In the genomic region with DNA sequence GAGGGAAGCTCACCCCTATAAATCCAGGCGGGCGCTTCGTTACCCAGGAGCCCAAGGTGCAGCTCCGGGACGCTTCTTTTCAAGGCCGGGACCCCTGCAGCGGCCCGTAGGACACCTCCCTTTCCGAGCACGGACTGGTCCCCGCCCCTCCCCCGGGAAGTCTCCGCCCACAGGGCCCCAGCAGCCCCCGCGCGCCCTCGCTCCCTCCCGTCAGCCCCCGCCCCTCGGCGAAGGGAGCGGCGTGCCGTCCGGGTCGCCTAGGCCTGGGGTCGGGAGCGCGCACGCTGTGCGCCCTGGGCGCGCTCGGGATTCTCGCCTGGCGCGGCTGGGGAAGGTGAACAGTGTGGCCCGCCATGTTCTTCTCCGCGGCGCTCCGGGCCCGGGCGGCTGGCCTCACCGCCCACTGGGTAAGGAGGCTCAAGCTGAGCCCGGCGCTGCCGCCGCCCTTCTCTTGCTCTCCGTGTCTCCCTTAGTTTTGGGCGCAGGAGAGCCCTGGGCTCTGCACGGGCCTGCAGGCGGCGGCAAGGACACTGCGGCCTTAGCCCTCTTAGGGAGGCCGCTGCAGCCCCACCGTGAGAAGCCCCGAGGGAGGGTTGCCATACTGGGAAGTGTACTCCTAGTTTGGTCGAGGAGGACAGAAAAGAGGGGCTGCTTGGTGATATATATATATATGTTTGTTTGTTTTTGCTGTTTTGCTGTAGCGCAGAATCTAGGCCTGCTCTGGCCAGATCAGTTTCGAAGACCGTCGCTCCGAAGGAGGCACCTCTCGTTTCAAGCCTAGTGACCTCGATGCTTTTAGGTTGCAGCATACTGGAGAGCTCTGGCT, we compare ENCODE assay signal across 1 cellular context.
TF ChIP-seq lines count a peak whose summit lies in the region.

A gene (plus strand): TSS at position 309 of the 826 bp plus-strand sequence. CDS start 45 bp downstream, at position 354.

TF ChIP-seq in HepG2, 621 proteins besides CTCF, POLR2A, EP300 and RAD21 (continued from another document and continues in another):
- TF ChIP-seq, protein P1, sequence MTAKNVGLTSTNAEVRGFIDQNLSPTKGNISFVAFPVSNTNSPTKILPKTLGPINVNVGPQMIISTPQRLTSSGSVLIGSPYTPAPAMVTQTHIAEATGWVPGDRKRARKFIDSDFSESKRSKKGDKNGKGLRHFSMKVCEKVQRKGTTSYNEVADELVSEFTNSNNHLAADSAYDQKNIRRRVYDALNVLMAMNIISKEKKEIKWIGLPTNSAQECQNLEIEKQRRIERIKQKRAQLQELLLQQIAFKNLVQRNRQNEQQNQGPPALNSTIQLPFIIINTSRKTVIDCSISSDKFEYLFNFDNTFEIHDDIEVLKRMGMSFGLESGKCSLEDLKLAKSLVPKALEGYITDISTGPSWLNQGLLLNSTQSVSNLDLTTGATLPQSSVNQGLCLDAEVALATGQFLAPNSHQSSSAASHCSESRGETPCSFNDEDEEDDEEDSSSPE (CRISPR knock-in tag; IDR thresholded peaks at IDR 0.05), result peak; percentile 30; the same call in 1 of the 2 replicates
- peak; percentile 98 for TF ChIP-seq RBM39 (IDR thresholded peaks at IDR 0.05; ENCODE audit: low read depth, low read length, poor library complexity, severe bottlenecking)
- TF ChIP-seq, protein P2, sequence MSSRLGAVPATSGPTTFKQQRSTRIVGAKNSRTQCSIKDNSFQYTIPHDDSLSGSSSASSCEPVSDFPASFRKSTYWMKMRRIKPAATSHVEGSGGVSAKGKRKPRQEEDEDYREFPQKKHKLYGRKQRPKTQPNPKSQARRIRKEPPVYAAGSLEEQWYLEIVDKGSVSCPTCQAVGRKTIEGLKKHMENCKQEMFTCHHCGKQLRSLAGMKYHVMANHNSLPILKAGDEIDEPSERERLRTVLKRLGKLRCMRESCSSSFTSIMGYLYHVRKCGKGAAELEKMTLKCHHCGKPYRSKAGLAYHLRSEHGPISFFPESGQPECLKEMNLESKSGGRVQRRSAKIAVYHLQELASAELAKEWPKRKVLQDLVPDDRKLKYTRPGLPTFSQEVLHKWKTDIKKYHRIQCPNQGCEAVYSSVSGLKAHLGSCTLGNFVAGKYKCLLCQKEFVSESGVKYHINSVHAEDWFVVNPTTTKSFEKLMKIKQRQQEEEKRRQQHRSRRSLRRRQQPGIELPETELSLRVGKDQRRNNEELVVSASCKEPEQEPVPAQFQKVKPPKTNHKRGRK (CRISPR knock-in tag; IDR thresholded peaks at IDR 0.05), result no peak
- TF ChIP-seq AGO2 (optimal IDR thresholded peaks at IDR 0.05; ENCODE audit: low read depth, low read length), result peak; percentile 52
- TF ChIP-seq ZNF20 (CRISPR knock-in tag; IDR thresholded peaks at IDR 0.05), result no peak; the same call in 1 of the 2 replicates
- TF ChIP-seq CCDC6 (CRISPR knock-in tag; IDR thresholded peaks at IDR 0.05), result peak; percentile 38; the same call in 1 of the 2 replicates
- TF ChIP-seq, protein P3, sequence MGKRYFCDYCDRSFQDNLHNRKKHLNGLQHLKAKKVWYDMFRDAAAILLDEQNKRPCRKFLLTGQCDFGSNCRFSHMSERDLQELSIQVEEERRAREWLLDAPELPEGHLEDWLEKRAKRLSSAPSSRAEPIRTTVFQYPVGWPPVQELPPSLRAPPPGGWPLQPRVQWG (CRISPR knock-in tag; IDR thresholded peaks at IDR 0.05; ENCODE audit: borderline replicate concordance, low read depth), result no peak
- TF ChIP-seq KMT2B (CRISPR knock-in tag; IDR thresholded peaks at IDR 0.05), result peak; percentile 74
- 0 out of 2 replicates have a peak, but pooled peaks have one; percentile 18 for TF ChIP-seq ZKSCAN8 (CRISPR knock-in tag; IDR thresholded peaks at IDR 0.05; ENCODE audit: borderline replicate concordance)
- TF ChIP-seq ZNF841 (CRISPR knock-in tag; IDR thresholded peaks at IDR 0.05; ENCODE audit: borderline replicate concordance), result no peak
- TF ChIP-seq MXI1 (IDR thresholded peaks at IDR 0.05; ENCODE audit: borderline replicate concordance, low read depth, low read length), result peak; percentile 81; the same call in 1 of the 3 replicates
- TF ChIP-seq MAZ (IDR thresholded peaks at IDR 0.05; ENCODE audit: borderline replicate concordance, low read depth, low read length), result peak; percentile 98
- TF ChIP-seq MAZ (CRISPR knock-in tag; IDR thresholded peaks at IDR 0.05; ENCODE audit: low read depth), result peak; percentile 99
- TF ChIP-seq NFE2L1 (CRISPR knock-in tag; IDR thresholded peaks at IDR 0.05; ENCODE audit: borderline replicate concordance), result no peak
- TF ChIP-seq THAP11 (CRISPR knock-in tag; IDR thresholded peaks at IDR 0.05), result peak; percentile 84
- TF ChIP-seq YEATS2 (CRISPR knock-in tag; IDR thresholded peaks at IDR 0.05; ENCODE audit: borderline replicate concordance), result peak; percentile 69
- TF ChIP-seq ZNF343 (CRISPR knock-in tag; IDR thresholded peaks at IDR 0.05), result no peak
- TF ChIP-seq ZSCAN30 (CRISPR knock-in tag; IDR thresholded peaks at IDR 0.05), result no peak
- peak; percentile 78; the same call in 1 of the 2 replicates for TF ChIP-seq MTA1 (CRISPR knock-in tag; IDR thresholded peaks at IDR 0.05; ENCODE audit: borderline replicate concordance)
- no peak for TF ChIP-seq MLLT10 (CRISPR knock-in tag; IDR thresholded peaks at IDR 0.05)
- 0 out of 2 replicates have a peak, but pooled peaks have one; percentile 12 for TF ChIP-seq ZNF256 (CRISPR knock-in tag; conservative IDR thresholded peaks at IDR 0.05)
- TF ChIP-seq, protein P4, sequence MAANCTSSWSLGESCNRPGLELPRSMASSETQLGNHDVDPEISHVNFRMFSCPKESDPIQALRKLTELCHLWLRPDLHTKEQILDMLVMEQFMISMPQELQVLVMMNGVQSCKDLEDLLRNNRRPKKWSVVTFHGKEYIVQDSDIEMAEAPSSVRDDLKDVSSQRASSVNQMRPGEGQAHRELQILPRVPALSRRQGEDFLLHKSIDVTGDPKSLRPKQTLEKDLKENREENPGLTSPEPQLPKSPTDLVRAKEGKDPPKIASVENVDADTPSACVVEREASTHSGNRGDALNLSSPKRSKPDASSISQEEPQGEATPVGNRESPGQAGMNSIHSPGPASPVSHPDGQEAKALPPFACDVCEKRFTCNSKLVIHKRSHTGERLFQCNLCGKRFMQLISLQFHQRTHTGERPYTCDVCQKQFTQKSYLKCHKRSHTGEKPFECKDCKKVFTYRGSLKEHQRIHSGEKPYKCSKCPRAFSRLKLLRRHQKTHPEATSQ (CRISPR knock-in tag; IDR thresholded peaks at IDR 0.05; ENCODE audit: borderline replicate concordance), result peak; percentile 90; the same call in 1 of the 2 replicates
- no peak for TF ChIP-seq NR2F1 (CRISPR knock-in tag; IDR thresholded peaks at IDR 0.05)
- TF ChIP-seq ZNF337 (CRISPR knock-in tag; IDR thresholded peaks at IDR 0.05; ENCODE audit: borderline replicate concordance, low read depth), result peak; percentile 59; the same call in 1 of the 2 replicates
- TF ChIP-seq U2AF2 (IDR thresholded peaks at IDR 0.05; ENCODE audit: low read depth, low read length), result no peak
- TF ChIP-seq ZNF138 (CRISPR knock-in tag; IDR thresholded peaks at IDR 0.05; ENCODE audit: low read depth), result no peak; the same call in 1 of the 2 replicates
- no peak for TF ChIP-seq MAFF (IDR thresholded peaks at IDR 0.05; ENCODE audit: low read depth, low read length)
- TF ChIP-seq PHB2 (IDR thresholded peaks at IDR 0.05; ENCODE audit: partially characterized antibody), result no peak
- TF ChIP-seq ZBTB38 (CRISPR knock-in tag; IDR thresholded peaks at IDR 0.05), result peak; percentile 70; the same call in 1 of the 2 replicates
- no peak for TF ChIP-seq ZNF101 (CRISPR knock-in tag; IDR thresholded peaks at IDR 0.05; ENCODE audit: borderline replicate concordance, low read depth)
- TF ChIP-seq, protein P5, sequence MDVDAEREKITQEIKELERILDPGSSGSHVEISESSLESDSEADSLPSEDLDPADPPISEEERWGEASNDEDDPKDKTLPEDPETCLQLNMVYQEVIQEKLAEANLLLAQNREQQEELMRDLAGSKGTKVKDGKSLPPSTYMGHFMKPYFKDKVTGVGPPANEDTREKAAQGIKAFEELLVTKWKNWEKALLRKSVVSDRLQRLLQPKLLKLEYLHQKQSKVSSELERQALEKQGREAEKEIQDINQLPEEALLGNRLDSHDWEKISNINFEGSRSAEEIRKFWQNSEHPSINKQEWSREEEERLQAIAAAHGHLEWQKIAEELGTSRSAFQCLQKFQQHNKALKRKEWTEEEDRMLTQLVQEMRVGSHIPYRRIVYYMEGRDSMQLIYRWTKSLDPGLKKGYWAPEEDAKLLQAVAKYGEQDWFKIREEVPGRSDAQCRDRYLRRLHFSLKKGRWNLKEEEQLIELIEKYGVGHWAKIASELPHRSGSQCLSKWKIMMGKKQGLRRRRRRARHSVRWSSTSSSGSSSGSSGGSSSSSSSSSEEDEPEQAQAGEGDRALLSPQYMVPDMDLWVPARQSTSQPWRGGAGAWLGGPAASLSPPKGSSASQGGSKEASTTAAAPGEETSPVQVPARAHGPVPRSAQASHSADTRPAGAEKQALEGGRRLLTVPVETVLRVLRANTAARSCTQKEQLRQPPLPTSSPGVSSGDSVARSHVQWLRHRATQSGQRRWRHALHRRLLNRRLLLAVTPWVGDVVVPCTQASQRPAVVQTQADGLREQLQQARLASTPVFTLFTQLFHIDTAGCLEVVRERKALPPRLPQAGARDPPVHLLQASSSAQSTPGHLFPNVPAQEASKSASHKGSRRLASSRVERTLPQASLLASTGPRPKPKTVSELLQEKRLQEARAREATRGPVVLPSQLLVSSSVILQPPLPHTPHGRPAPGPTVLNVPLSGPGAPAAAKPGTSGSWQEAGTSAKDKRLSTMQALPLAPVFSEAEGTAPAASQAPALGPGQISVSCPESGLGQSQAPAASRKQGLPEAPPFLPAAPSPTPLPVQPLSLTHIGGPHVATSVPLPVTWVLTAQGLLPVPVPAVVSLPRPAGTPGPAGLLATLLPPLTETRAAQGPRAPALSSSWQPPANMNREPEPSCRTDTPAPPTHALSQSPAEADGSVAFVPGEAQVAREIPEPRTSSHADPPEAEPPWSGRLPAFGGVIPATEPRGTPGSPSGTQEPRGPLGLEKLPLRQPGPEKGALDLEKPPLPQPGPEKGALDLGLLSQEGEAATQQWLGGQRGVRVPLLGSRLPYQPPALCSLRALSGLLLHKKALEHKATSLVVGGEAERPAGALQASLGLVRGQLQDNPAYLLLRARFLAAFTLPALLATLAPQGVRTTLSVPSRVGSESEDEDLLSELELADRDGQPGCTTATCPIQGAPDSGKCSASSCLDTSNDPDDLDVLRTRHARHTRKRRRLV (CRISPR knock-in tag; IDR thresholded peaks at IDR 0.05), result no peak
- TF ChIP-seq SNAI1 (CRISPR knock-in tag; IDR thresholded peaks at IDR 0.05; ENCODE audit: borderline replicate concordance), result peak; percentile 90; the same call in 1 of the 2 replicates
- peak; percentile 85; the same call in 1 of the 2 replicates for TF ChIP-seq ZNF598 (CRISPR knock-in tag; IDR thresholded peaks at IDR 0.05; ENCODE audit: borderline replicate concordance)
- TF ChIP-seq, protein P6, sequence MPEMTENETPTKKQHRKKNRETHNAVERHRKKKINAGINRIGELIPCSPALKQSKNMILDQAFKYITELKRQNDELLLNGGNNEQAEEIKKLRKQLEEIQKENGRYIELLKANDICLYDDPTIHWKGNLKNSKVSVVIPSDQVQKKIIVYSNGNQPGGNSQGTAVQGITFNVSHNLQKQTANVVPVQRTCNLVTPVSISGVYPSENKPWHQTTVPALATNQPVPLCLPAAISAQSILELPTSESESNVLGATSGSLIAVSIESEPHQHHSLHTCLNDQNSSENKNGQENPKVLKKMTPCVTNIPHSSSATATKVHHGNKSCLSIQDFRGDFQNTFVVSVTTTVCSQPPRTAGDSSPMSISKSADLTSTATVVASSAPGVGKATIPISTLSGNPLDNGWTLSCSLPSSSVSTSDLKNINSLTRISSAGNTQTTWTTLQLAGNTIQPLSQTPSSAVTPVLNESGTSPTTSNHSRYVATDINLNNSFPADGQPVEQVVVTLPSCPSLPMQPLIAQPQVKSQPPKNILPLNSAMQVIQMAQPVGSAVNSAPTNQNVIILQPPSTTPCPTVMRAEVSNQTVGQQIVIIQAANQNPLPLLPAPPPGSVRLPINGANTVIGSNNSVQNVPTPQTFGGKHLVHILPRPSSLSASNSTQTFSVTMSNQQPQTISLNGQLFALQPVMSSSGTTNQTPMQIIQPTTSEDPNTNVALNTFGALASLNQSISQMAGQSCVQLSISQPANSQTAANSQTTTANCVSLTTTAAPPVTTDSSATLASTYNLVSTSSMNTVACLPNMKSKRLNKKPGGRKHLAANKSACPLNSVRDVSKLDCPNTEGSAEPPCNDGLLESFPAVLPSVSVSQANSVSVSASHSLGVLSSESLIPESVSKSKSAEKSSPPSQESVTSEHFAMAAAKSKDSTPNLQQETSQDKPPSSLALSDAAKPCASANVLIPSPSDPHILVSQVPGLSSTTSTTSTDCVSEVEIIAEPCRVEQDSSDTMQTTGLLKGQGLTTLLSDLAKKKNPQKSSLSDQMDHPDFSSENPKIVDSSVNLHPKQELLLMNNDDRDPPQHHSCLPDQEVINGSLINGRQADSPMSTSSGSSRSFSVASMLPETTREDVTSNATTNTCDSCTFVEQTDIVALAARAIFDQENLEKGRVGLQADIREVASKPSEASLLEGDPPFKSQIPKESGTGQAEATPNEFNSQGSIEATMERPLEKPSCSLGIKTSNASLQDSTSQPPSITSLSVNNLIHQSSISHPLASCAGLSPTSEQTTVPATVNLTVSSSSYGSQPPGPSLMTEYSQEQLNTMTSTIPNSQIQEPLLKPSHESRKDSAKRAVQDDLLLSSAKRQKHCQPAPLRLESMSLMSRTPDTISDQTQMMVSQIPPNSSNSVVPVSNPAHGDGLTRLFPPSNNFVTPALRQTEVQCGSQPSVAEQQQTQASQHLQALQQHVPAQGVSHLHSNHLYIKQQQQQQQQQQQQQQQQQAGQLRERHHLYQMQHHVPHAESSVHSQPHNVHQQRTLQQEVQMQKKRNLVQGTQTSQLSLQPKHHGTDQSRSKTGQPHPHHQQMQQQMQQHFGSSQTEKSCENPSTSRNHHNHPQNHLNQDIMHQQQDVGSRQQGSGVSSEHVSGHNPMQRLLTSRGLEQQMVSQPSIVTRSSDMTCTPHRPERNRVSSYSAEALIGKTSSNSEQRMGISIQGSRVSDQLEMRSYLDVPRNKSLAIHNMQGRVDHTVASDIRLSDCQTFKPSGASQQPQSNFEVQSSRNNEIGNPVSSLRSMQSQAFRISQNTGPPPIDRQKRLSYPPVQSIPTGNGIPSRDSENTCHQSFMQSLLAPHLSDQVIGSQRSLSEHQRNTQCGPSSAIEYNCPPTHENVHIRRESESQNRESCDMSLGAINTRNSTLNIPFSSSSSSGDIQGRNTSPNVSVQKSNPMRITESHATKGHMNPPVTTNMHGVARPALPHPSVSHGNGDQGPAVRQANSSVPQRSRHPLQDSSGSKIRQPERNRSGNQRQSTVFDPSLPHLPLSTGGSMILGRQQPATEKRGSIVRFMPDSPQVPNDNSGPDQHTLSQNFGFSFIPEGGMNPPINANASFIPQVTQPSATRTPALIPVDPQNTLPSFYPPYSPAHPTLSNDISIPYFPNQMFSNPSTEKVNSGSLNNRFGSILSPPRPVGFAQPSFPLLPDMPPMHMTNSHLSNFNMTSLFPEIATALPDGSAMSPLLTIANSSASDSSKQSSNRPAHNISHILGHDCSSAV (CRISPR knock-in tag; IDR thresholded peaks at IDR 0.05; ENCODE audit: borderline replicate concordance), result no peak
- peak; percentile 81; the same call in 1 of the 2 replicates for TF ChIP-seq ZNF788 (CRISPR knock-in tag; IDR thresholded peaks at IDR 0.05; ENCODE audit: borderline replicate concordance)
- TF ChIP-seq ZNF879 (CRISPR knock-in tag; IDR thresholded peaks at IDR 0.05), result 0 out of 2 replicates have a peak, but pooled peaks have one; percentile 56
- TF ChIP-seq, protein P7, sequence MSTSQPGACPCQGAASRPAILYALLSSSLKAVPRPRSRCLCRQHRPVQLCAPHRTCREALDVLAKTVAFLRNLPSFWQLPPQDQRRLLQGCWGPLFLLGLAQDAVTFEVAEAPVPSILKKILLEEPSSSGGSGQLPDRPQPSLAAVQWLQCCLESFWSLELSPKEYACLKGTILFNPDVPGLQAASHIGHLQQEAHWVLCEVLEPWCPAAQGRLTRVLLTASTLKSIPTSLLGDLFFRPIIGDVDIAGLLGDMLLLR (CRISPR knock-in tag; IDR thresholded peaks at IDR 0.05), result 0 out of 2 replicates have a peak, but pooled peaks have one; percentile 45
- peak; percentile 81 for TF ChIP-seq GABPB1 (CRISPR knock-in tag; IDR thresholded peaks at IDR 0.05)
- no peak for TF ChIP-seq SMARCE1 (IDR thresholded peaks at IDR 0.05; ENCODE audit: borderline replicate concordance)
